ENCODE assay signal across 10 cellular contexts in the genomic region with DNA sequence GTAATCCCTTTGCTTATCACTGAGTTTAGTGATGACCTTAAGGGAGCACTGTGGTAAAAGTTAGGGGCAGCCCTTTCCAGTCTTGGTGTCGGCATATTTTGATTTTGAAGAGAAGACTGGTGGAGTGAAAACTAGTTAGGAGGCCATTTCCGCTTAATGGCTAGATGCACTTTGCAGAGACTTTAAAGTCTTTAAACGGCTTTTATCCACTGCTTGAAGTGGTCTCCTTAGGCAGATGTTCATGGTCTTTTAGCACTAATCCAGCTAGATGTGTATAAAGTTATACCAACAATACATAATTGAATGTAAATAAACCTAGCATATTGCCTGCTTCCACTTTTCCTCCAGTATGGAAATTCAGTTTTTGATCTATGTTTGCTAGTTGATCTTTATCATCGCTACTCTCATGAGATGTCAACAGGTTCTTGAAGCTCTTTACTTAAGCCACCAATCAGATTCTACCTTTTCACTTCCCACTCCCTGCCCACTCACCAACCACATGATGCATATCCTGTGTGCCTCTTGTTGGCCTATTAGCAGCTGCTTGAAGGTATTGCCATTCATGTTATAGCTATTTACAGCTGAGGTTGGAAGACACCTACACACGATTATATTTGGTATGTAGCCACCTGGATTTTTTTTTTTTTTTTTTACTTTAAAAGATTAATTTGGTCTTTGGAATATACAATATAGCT.
DNase-seq lines count a peak whose midpoint lies in the region; ATAC-seq, FAIRE-seq and TF ChIP-seq lines count a peak whose summit lies in the region.
"Had no signal": no experiment of that assay in that cellular context is flagged by ENCODE, and none has a peak within 500 bp of the region (broad histone marks: within the 10 kb centered on the region; RNA-seq: fewer than 3 reads in every experiment).

No MANE protein-coding gene starts in this region.

- H3K9me1 ChIP-seq in K562 (ENCODE audit: control insufficient read depth, insufficient read depth, low read length), result no peaks in the 10 kb centered on the region

- in situ Hi-C loops in K562 (cut with MboI), result no loop called here

- peaks cover 8 to 31% of the 10 kb centered on the region in 2 experiments; a peak in 4 of 5 replicates for H3K4me1 ChIP-seq in K562 (replicated peaks in 1 of 2; ENCODE audit: control insufficient read depth in 2 of 2, insufficient read depth in 2 of 2, low read length in 2 of 2)

- no peak for FAIRE-seq in K562 (lab: Jason Lieb, UNC)
- FAIRE-seq: H54, RCC 7860 had no signal

- no peaks in the 10 kb centered on the region for H3K9me3 ChIP-seq in K562 (replicated peaks; ENCODE audit: control insufficient read depth, insufficient read depth, low read depth, low read length)

- H3K4me2 ChIP-seq in K562 (ENCODE audit: insufficient read depth, low read length), result no peak overlapping the region
- H3K4me2 ChIP-seq: KMS-11 had no signal

- no peak for TF ChIP-seq EP300 in K562 (IDR thresholded peaks at IDR 0.05; ENCODE audit: low read length)

- H4K20me1 ChIP-seq in K562 (replicated peaks; ENCODE audit: control insufficient read depth, insufficient read depth, low read length), result peaks cover 10% of the 10 kb centered on the region

- DNase-seq in GM20000 (ENCODE audit: low spot score) (peak; percentile 24), OCI-M1 (lab: John Stamatoyannopoulos, UW) (peak; percentile 29), K562 (ENCODE audit: extremely low read depth in 1 of 4, low spot score in 3 of 4) (no peak), coronary artery (ENCODE audit: low spot score) (no peak), ecto neural progenitor cell (ENCODE audit: low spot score) (no peak), DMS 273 treated with DMSO at 0.1 percent for 48 hours (lab: John Stamatoyannopoulos, UW) (no peak)
- DNase-seq in stimulated activated CD8-positive, alpha-beta memory T cell treated with anti-CD3 and anti-CD28 coated beads, Interleukin-12 subunit alpha, Interleukin-12 subunit beta, amount 100 ng/mL, for 4 hours (ENCODE audit: low read depth), result peak; percentile 4

- intact Hi-C loops in K562 (cut with micrococcal nuclease), result loop anchor here (10.0 kb wide), 2 partner anchors 50 to 130 kb away; a partner anchor contains a TSS

- WGBS in K562 (ENCODE audit: insufficient coverage, low coverage, missing lambda C conversion rate), result 81% methylated on average over 5 of the region's 5 CpGs

- TF ChIP-seq POLR2A in K562 (conservative IDR thresholded peaks at IDR 0.05), result no peak

- H3K79me2 ChIP-seq in K562 (ENCODE audit: control insufficient read depth, insufficient read depth, low read length), result no peaks in the 10 kb centered on the region

- no peak for TF ChIP-seq RAD21 in K562 (CRISPR knock-in tag; conservative IDR thresholded peaks at IDR 0.05 in 1 of 2, IDR thresholded peaks at IDR 0.05 in 1 of 2)

- POLR2A ChIA-PET in K562 (lab: Yijun Ruan, JAX), result no interaction called here

- no peaks in the 10 kb centered on the region for H3K27me3 ChIP-seq in K562 (ENCODE audit: control insufficient read depth in 2 of 2, insufficient read depth in 2 of 2, low read length in 2 of 2)

- no peak overlapping the region for H2AFZ ChIP-seq in K562 (ENCODE audit: low read depth, low read length)

- CTCF ChIA-PET in K562 (lab: Yijun Ruan, JAX; ENCODE audit: low intra/inter-chr PET ratio), result interaction anchor here (0.6 kb wide), 1 partner anchor 141 kb away, joined by 3 read pairs; no protein-coding TSS in a partner anchor

- BruUV-seq in K562 (replicated peaks; lab: Mats Ljungman, UMichigan), result no TSS peak

- ATAC-seq in K562, result no peak

- no peak overlapping the region; a peak in 1 of 4 replicates for H3K9ac ChIP-seq in K562 (ENCODE audit: insufficient read depth in 1 of 2, low read depth in 2 of 2, low read length in 2 of 2)
- H3K9ac ChIP-seq: KMS-11 had no signal

- H3K4me3 ChIP-seq in K562 (no peak overlapping the region), coronary artery (no peak overlapping the region)

- H3K27ac ChIP-seq in K562 (ENCODE audit: extremely low read depth, low read depth, low read length) (no peak overlapping the region), coronary artery (no peak overlapping the region)
- H3K27ac ChIP-seq: KMS-11 had no signal

- TF ChIP-seq CTCF in GM20000 (IDR thresholded peaks at IDR 0.05; ENCODE audit: extremely low read depth, missing control alignments), result no peak
- no peak for TF ChIP-seq CTCF in K562 (IDR thresholded peaks at IDR 0.05 in 2 of 3, conservative IDR thresholded peaks at IDR 0.05 in 1 of 3; ENCODE audit: insufficient read depth in 2 of 3, low read depth in 1 of 3, low read length in 3 of 3)
- no peak for TF ChIP-seq CTCF in coronary artery (IDR thresholded peaks at IDR 0.05)

- H3K36me3 ChIP-seq in K562 (ENCODE audit: control insufficient read depth, insufficient read depth, low read length), result peaks cover 17% of the 10 kb centered on the region

TF ChIP-seq in K562, 482 proteins besides CTCF, POLR2A, EP300 and RAD21:
- TF ChIP-seq STAT5B (CRISPR knock-in tag; IDR thresholded peaks at IDR 0.05), result no peak
- no peak for TF ChIP-seq NR2F6 (CRISPR knock-in tag; IDR thresholded peaks at IDR 0.05)
- no peak for TF ChIP-seq ETV6 (IDR thresholded peaks at IDR 0.05; ENCODE audit: borderline replicate concordance in 1 of 2, low read depth in 2 of 2, low read length in 1 of 2)
- no peak for TF ChIP-seq ETV6 (CRISPR knock-in tag; IDR thresholded peaks at IDR 0.05; ENCODE audit: borderline replicate concordance)
- TF ChIP-seq ASH1L (IDR thresholded peaks at IDR 0.05; ENCODE audit: borderline replicate concordance, low read depth, partially characterized antibody), result no peak
- TF ChIP-seq FOXP1 (CRISPR knock-in tag; IDR thresholded peaks at IDR 0.05), result no peak
- TF ChIP-seq, protein P1, sequence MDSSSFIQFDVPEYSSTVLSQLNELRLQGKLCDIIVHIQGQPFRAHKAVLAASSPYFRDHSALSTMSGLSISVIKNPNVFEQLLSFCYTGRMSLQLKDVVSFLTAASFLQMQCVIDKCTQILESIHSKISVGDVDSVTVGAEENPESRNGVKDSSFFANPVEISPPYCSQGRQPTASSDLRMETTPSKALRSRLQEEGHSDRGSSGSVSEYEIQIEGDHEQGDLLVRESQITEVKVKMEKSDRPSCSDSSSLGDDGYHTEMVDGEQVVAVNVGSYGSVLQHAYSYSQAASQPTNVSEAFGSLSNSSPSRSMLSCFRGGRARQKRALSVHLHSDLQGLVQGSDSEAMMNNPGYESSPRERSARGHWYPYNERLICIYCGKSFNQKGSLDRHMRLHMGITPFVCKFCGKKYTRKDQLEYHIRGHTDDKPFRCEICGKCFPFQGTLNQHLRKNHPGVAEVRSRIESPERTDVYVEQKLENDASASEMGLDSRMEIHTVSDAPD (CRISPR knock-in tag; IDR thresholded peaks at IDR 0.05), result no peak
- no peak for TF ChIP-seq ZKSCAN8 (CRISPR knock-in tag; IDR thresholded peaks at IDR 0.05)
- no peak for TF ChIP-seq ZNF282 (CRISPR knock-in tag; IDR thresholded peaks at IDR 0.05)
- peak; percentile 61 for TF ChIP-seq EGR1 (conservative IDR thresholded peaks at IDR 0.05)
- TF ChIP-seq, protein P2, sequence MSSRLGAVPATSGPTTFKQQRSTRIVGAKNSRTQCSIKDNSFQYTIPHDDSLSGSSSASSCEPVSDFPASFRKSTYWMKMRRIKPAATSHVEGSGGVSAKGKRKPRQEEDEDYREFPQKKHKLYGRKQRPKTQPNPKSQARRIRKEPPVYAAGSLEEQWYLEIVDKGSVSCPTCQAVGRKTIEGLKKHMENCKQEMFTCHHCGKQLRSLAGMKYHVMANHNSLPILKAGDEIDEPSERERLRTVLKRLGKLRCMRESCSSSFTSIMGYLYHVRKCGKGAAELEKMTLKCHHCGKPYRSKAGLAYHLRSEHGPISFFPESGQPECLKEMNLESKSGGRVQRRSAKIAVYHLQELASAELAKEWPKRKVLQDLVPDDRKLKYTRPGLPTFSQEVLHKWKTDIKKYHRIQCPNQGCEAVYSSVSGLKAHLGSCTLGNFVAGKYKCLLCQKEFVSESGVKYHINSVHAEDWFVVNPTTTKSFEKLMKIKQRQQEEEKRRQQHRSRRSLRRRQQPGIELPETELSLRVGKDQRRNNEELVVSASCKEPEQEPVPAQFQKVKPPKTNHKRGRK (tag; IDR thresholded peaks at IDR 0.05), result 0 out of 2 replicates have a peak, but pooled peaks have one; percentile 17
- TF ChIP-seq, protein P3, sequence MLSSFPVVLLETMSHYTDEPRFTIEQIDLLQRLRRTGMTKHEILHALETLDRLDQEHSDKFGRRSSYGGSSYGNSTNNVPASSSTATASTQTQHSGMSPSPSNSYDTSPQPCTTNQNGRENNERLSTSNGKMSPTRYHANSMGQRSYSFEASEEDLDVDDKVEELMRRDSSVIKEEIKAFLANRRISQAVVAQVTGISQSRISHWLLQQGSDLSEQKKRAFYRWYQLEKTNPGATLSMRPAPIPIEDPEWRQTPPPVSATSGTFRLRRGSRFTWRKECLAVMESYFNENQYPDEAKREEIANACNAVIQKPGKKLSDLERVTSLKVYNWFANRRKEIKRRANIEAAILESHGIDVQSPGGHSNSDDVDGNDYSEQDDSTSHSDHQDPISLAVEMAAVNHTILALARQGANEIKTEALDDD (IDR thresholded peaks at IDR 0.05), result peak; percentile 74; the same call in 1 of the 2 replicates

Comparison
In these comparisons a context has a peak if more than half of its experiments do, and no peak if none do; other contexts are left out.
1. DNase-seq: peak in GM20000 (single experiment), OCI-M1 (single experiment) and stimulated activated CD8-positive, alpha-beta memory T cell treated with anti-CD3 and anti-CD28 coated beads, Interleukin-12 subunit alpha, Interleukin-12 subunit beta, amount 100 ng/mL, for 4 hours (single experiment); none in K562 (0 of 4), coronary artery (single experiment), ecto neural progenitor cell (single experiment) and DMS 273 treated with DMSO at 0.1 percent for 48 hours (single experiment).